ENCODE assay signal across 19 cellular contexts in genomic region chr10:6567894-6568293, GRCh38. TPM values are rescaled to one million over a fixed set of nuclear protein-coding genes. Genes with fewer than 3 reads are reported as not detected.
A peak's percentile ranks its signal among the peaks of the same experiment; 100 is the strongest.
DNase-seq lines count a peak whose midpoint lies in the region; ATAC-seq and TF ChIP-seq lines count a peak whose summit lies in the region.
"Had no signal": no experiment of that assay in that cellular context is flagged by ENCODE, and none has a peak within 500 bp of the region (broad histone marks: within the 10 kb centered on the region; RNA-seq: fewer than 3 reads in every experiment).

No MANE protein-coding gene starts in this region.

- H2AK5ac ChIP-seq in mesenchymal stem cell (ENCODE audit: low read length, severe bottlenecking), result no peak overlapping the region

- H3K27ac Mint-ChIP-seq in CD4-positive, CD25-positive, alpha-beta regulatory T cell, result peak overlapping the region; percentile 55 to 96 (median 77)
- peak overlapping the region; percentile 4 for H3K27ac Mint-ChIP-seq in activated naive CD8-positive, alpha-beta T cell treated with anti-CD3 and anti-CD28 coated beads for 36 hours
- H3K27ac Mint-ChIP-seq in natural killer cell, result peak overlapping the region; percentile 84 to 95
- H3K27ac Mint-ChIP-seq in activated CD8-positive, alpha-beta memory T cell treated with anti-CD3 and anti-CD28 coated beads, Interleukin-2, amount 10 ng/mL, durations not matched to agents 7 days and 5 days, result no peak overlapping the region
- H3K27ac Mint-ChIP-seq in activated T-helper 2 cell treated with anti-CD3 and anti-CD28 coated beads, Interferon-gamma antibody, Interleukin-2, Interleukin-4, amounts not matched to agents 10 μg/mL and 5 μg/mL and 100 μg/mL, durations not matched to agents 14 hours and 24 hours and 36 hours, result no peak overlapping the region
- H3K27ac Mint-ChIP-seq: IgD-negative memory B cell had no signal

- no peaks in the 10 kb centered on the region for H3K27me3 ChIP-seq in BLaER1
- no peaks in the 10 kb centered on the region for H3K27me3 ChIP-seq in CD4-positive, CD25-positive, alpha-beta regulatory T cell (ENCODE audit: control insufficient read depth, insufficient read depth, low read length)
- peaks cover 15 to 62% of the 10 kb centered on the region in 2 experiments for H3K27me3 ChIP-seq in mesenchymal stem cell (ENCODE audit: control insufficient read depth in 1 of 2, insufficient read depth in 1 of 2, low read length in 2 of 2)
- H3K27me3 ChIP-seq: Peyer's patch had no signal

- no peak overlapping the region for H4K91ac ChIP-seq in mesenchymal stem cell (ENCODE audit: low read length)

- peaks cover 16% of the 10 kb centered on the region; the same call in 1 of the 2 replicates for H4K20me1 ChIP-seq in BLaER1

- no peak overlapping the region for H3K4ac ChIP-seq in mesenchymal stem cell (ENCODE audit: low read depth in 1 of 2, low read length in 2 of 2)

- H3K4me2 ChIP-seq in BLaER1 (peak overlapping the region; percentile 37), mesenchymal stem cell (ENCODE audit: low read length, poor library complexity, severe bottlenecking) (no peak overlapping the region)

- H3K36me3 ChIP-seq in BLaER1 (0 out of 2 replicates have a peak, but pooled peaks cover 10% of the 10 kb centered on the region), mesenchymal stem cell (ENCODE audit: control insufficient read depth in 1 of 2, insufficient read depth in 2 of 2, low read depth in 1 of 2, low read length in 2 of 2) (no peaks in the 10 kb centered on the region)
- peaks cover 32% of the 10 kb centered on the region for H3K36me3 ChIP-seq in CD4-positive, CD25-positive, alpha-beta regulatory T cell (ENCODE audit: control insufficient read depth, insufficient read depth, low read length)
- H3K36me3 ChIP-seq: BE2C, Peyer's patch had no signal

- H3K4me3 ChIP-seq in BLaER1 (no peak overlapping the region), mesenchymal stem cell (ENCODE audit: insufficient read depth in 1 of 2, low read depth in 1 of 2, low read length in 2 of 2) (no peak overlapping the region)
- H3K4me3 ChIP-seq in CD4-positive, CD25-positive, alpha-beta regulatory T cell (ENCODE audit: low read depth, low read length), result no peak overlapping the region
- H3K4me3 ChIP-seq: Peyer's patch had no signal

- H2BK5ac ChIP-seq in mesenchymal stem cell (ENCODE audit: low read depth, low read length, poor library complexity, severe bottlenecking), result no peak overlapping the region

- H2AFZ ChIP-seq in mesenchymal stem cell (ENCODE audit: low read depth, low read length), result no peak overlapping the region

- H3K27ac ChIP-seq in BLaER1 (no peak overlapping the region), mesenchymal stem cell (ENCODE audit: low read length, poor library complexity, severe bottlenecking) (no peak overlapping the region)
- peak overlapping the region; percentile 36 for H3K27ac ChIP-seq in CD4-positive, CD25-positive, alpha-beta regulatory T cell (ENCODE audit: insufficient read depth, low read length, poor library complexity, severe bottlenecking)
- H3K27ac ChIP-seq: Peyer's patch had no signal

- peaks cover 43% of the 10 kb centered on the region for H3K4me1 ChIP-seq in BLaER1
- H3K4me1 ChIP-seq in CD4-positive, CD25-positive, alpha-beta regulatory T cell (ENCODE audit: control insufficient read depth, insufficient read depth, low read length, poor library complexity, severe bottlenecking), result peaks cover 78% of the 10 kb centered on the region
- H3K4me1 ChIP-seq in mesenchymal stem cell (ENCODE audit: control insufficient read depth, insufficient read depth, low read depth, low read length), result no peaks in the 10 kb centered on the region
- H3K4me1 ChIP-seq: BE2C, Caco-2 had no signal

- H3K9ac ChIP-seq in BLaER1, result no peak overlapping the region
- H3K9ac ChIP-seq in mesenchymal stem cell (ENCODE audit: low read length), result no peak overlapping the region

- no peaks in the 10 kb centered on the region for H3K79me1 ChIP-seq in mesenchymal stem cell (replicated peaks; ENCODE audit: low read length, poor library complexity, severe bottlenecking)

- H3K9me3 ChIP-seq in BLaER1, result no peaks in the 10 kb centered on the region
- no peaks in the 10 kb centered on the region for H3K9me3 ChIP-seq in CD4-positive, CD25-positive, alpha-beta regulatory T cell (ENCODE audit: control insufficient read depth in 2 of 2, low read length in 2 of 2)
- H3K9me3 ChIP-seq in mesenchymal stem cell (ENCODE audit: control insufficient read depth, low read length), result no peaks in the 10 kb centered on the region
- H3K9me3 ChIP-seq: BE2C, Caco-2, Peyer's patch had no signal

- H3K18ac ChIP-seq in mesenchymal stem cell (ENCODE audit: low read depth in 1 of 2, low read length in 2 of 2), result no peak overlapping the region

- DNase-seq in CD4-positive, CD25-positive, alpha-beta regulatory T cell, result no peak
- no peak for DNase-seq in activated naive CD8-positive, alpha-beta T cell treated with anti-CD3 and anti-CD28 coated beads for 36 hours
- DNase-seq in natural killer cell (no peak), mesenchymal stem cell (no peak)
- no peak for DNase-seq in activated CD8-positive, alpha-beta memory T cell treated with anti-CD3 and anti-CD28 coated beads, Interleukin-2, amount 10 ng/mL, durations not matched to agents 7 days and 5 days
- no peak for DNase-seq in activated T-helper 2 cell treated with anti-CD3 and anti-CD28 coated beads, Interferon-gamma antibody, Interleukin-2, Interleukin-4, amounts not matched to agents 10 μg/mL and 5 μg/mL and 100 μg/mL, durations not matched to agents 14 hours and 24 hours and 36 hours (ENCODE audit: low spot score)
- DNase-seq: BE2C, Caco-2, HCEC 1CT, NCI-H187 treated with DMSO at 0.1 percent for 48 hours, NCI-H2171, NCI-H446 treated with DMSO at 0.1 percent for 48 hours, NCI-H774, Peyer's patch, Right ventricle myocardium superior had no signal

- no peak overlapping the region for H3K23ac ChIP-seq in mesenchymal stem cell (ENCODE audit: low read length in 2 of 2)

- no peak for TF ChIP-seq CTCF in natural killer cell (IDR thresholded peaks at IDR 0.05)

- no peaks in the 10 kb centered on the region for H3K27me3 Mint-ChIP-seq in CD4-positive, CD25-positive, alpha-beta regulatory T cell
- no peaks in the 10 kb centered on the region for H3K27me3 Mint-ChIP-seq in activated naive CD8-positive, alpha-beta T cell treated with anti-CD3 and anti-CD28 coated beads for 36 hours
- H3K27me3 Mint-ChIP-seq in natural killer cell (ENCODE audit: low read depth in 2 of 2), result no peaks in the 10 kb centered on the region
- no peaks in the 10 kb centered on the region for H3K27me3 Mint-ChIP-seq in activated CD8-positive, alpha-beta memory T cell treated with anti-CD3 and anti-CD28 coated beads, Interleukin-2, amount 10 ng/mL, durations not matched to agents 7 days and 5 days
- H3K27me3 Mint-ChIP-seq in activated T-helper 2 cell treated with anti-CD3 and anti-CD28 coated beads, Interferon-gamma antibody, Interleukin-2, Interleukin-4, amounts not matched to agents 10 μg/mL and 5 μg/mL and 100 μg/mL, durations not matched to agents 14 hours and 24 hours and 36 hours (ENCODE audit: low read depth), result no peaks in the 10 kb centered on the region

- WGBS in mesenchymal stem cell, result 94% methylated on average over 7 of the region's 8 CpGs

- CTCF ChIA-PET in activated CD8-positive, alpha-beta memory T cell treated with anti-CD3 and anti-CD28 coated beads, Interleukin-2, amount 10 ng/mL, durations not matched to agents 7 days and 5 days (lab: Charles Lee), result interaction anchor here (1.2 kb wide), 1 partner anchor 13 kb away, joined by 3 read pairs; no protein-coding TSS in a partner anchor

- no peak overlapping the region for H3K14ac ChIP-seq in mesenchymal stem cell (ENCODE audit: low read length in 2 of 2)

- no peak overlapping the region for H2BK120ac ChIP-seq in mesenchymal stem cell (ENCODE audit: low read depth, low read length)

- peaks cover 0 to 1% (median 0%) of the 10 kb centered on the region in 7 donors for H3K9me3 Mint-ChIP-seq in CD4-positive, CD25-positive, alpha-beta regulatory T cell
- no peaks in the 10 kb centered on the region for H3K9me3 Mint-ChIP-seq in activated naive CD8-positive, alpha-beta T cell treated with anti-CD3 and anti-CD28 coated beads for 36 hours
- no peaks in the 10 kb centered on the region for H3K9me3 Mint-ChIP-seq in natural killer cell
- H3K9me3 Mint-ChIP-seq in activated CD8-positive, alpha-beta memory T cell treated with anti-CD3 and anti-CD28 coated beads, Interleukin-2, amount 10 ng/mL, durations not matched to agents 7 days and 5 days (ENCODE audit: low read depth), result no peaks in the 10 kb centered on the region
- no peaks in the 10 kb centered on the region for H3K9me3 Mint-ChIP-seq in activated T-helper 2 cell treated with anti-CD3 and anti-CD28 coated beads, Interferon-gamma antibody, Interleukin-2, Interleukin-4, amounts not matched to agents 10 μg/mL and 5 μg/mL and 100 μg/mL, durations not matched to agents 14 hours and 24 hours and 36 hours
- H3K9me3 Mint-ChIP-seq: IgD-negative memory B cell had no signal

- ATAC-seq in CD4-positive, CD25-positive, alpha-beta regulatory T cell (ENCODE audit: low read depth in 2 of 2), result no peak
- no peak for ATAC-seq in natural killer cell
- ATAC-seq in HG03095 (IDR thresholded peaks at IDR 0.05; ENCODE audit: unreplicated experiment), result no peak
- ATAC-seq in activated CD8-positive, alpha-beta memory T cell treated with anti-CD3 and anti-CD28 coated beads, Interleukin-2, amount 10 ng/mL, durations not matched to agents 7 days and 5 days, result no peak

- no peak overlapping the region for H2BK12ac ChIP-seq in mesenchymal stem cell (ENCODE audit: low read length in 2 of 2)

- H4K8ac ChIP-seq in mesenchymal stem cell (ENCODE audit: low read length), result no peak overlapping the region

- peaks cover 56 to 97% (median 80%) of the 10 kb centered on the region in 4 donors for H3K4me1 Mint-ChIP-seq in CD4-positive, CD25-positive, alpha-beta regulatory T cell
- H3K4me1 Mint-ChIP-seq in activated naive CD8-positive, alpha-beta T cell treated with anti-CD3 and anti-CD28 coated beads for 36 hours, result peaks cover 78% of the 10 kb centered on the region
- H3K4me1 Mint-ChIP-seq in natural killer cell, result peaks cover 89 to 91% of the 10 kb centered on the region in 2 donors
- peaks cover 72% of the 10 kb centered on the region for H3K4me1 Mint-ChIP-seq in activated CD8-positive, alpha-beta memory T cell treated with anti-CD3 and anti-CD28 coated beads, Interleukin-2, amount 10 ng/mL, durations not matched to agents 7 days and 5 days
- peaks cover 67% of the 10 kb centered on the region for H3K4me1 Mint-ChIP-seq in activated T-helper 2 cell treated with anti-CD3 and anti-CD28 coated beads, Interferon-gamma antibody, Interleukin-2, Interleukin-4, amounts not matched to agents 10 μg/mL and 5 μg/mL and 100 μg/mL, durations not matched to agents 14 hours and 24 hours and 36 hours (ENCODE audit: low read depth)

- intact Hi-C loops in natural killer cell (cut with micrococcal nuclease), result no loop called here
- intact Hi-C loops in activated T-helper 2 cell treated with anti-CD3 and anti-CD28 coated beads, Interferon-gamma antibody, Interleukin-2, Interleukin-4, amounts not matched to agents 10 μg/mL and 5 μg/mL and 100 μg/mL, durations not matched to agents 14 hours and 24 hours and 36 hours (cut with micrococcal nuclease), result no loop called here

- no peak overlapping the region for H2BK15ac ChIP-seq in mesenchymal stem cell (ENCODE audit: low read depth, poor library complexity, severe bottlenecking)

- H3K4me3 Mint-ChIP-seq in CD4-positive, CD25-positive, alpha-beta regulatory T cell, result peak overlapping the region in 3 of 4 donors; percentile 4 to 46 (median 43)
- H3K4me3 Mint-ChIP-seq in activated naive CD8-positive, alpha-beta T cell treated with anti-CD3 and anti-CD28 coated beads for 36 hours, result no peak overlapping the region
- no peak overlapping the region for H3K4me3 Mint-ChIP-seq in natural killer cell
- H3K4me3 Mint-ChIP-seq in activated CD8-positive, alpha-beta memory T cell treated with anti-CD3 and anti-CD28 coated beads, Interleukin-2, amount 10 ng/mL, durations not matched to agents 7 days and 5 days, result no peak overlapping the region
- no peak overlapping the region for H3K4me3 Mint-ChIP-seq in activated T-helper 2 cell treated with anti-CD3 and anti-CD28 coated beads, Interferon-gamma antibody, Interleukin-2, Interleukin-4, amounts not matched to agents 10 μg/mL and 5 μg/mL and 100 μg/mL, durations not matched to agents 14 hours and 24 hours and 36 hours (ENCODE audit: low read depth)
- H3K4me3 Mint-ChIP-seq: IgD-negative memory B cell had no signal

- H3K36me3 Mint-ChIP-seq in CD4-positive, CD25-positive, alpha-beta regulatory T cell, result peaks cover 30% of the 10 kb centered on the region
- H3K36me3 Mint-ChIP-seq in activated naive CD8-positive, alpha-beta T cell treated with anti-CD3 and anti-CD28 coated beads for 36 hours, result peaks cover 30% of the 10 kb centered on the region
- H3K36me3 Mint-ChIP-seq in natural killer cell, result no peaks in the 10 kb centered on the region
- peaks cover 37% of the 10 kb centered on the region for H3K36me3 Mint-ChIP-seq in activated CD8-positive, alpha-beta memory T cell treated with anti-CD3 and anti-CD28 coated beads, Interleukin-2, amount 10 ng/mL, durations not matched to agents 7 days and 5 days
- H3K36me3 Mint-ChIP-seq in activated T-helper 2 cell treated with anti-CD3 and anti-CD28 coated beads, Interferon-gamma antibody, Interleukin-2, Interleukin-4, amounts not matched to agents 10 μg/mL and 5 μg/mL and 100 μg/mL, durations not matched to agents 14 hours and 24 hours and 36 hours (ENCODE audit: low read depth), result peaks cover 55% of the 10 kb centered on the region
- H3K36me3 Mint-ChIP-seq: IgD-negative memory B cell had no signal

RNA-seq across cellular contexts. Expression of gene PRKCQ, which starts 12.2 kb away (rescaled TPM):
- 87.3 TPM for total RNA-seq in CD4-positive, CD25-positive, alpha-beta regulatory T cell
- 10 to 100 TPM; 62.4 to 70.3 (median 66.8) TPM for polyA plus RNA-seq in CD4-positive, CD25-positive, alpha-beta regulatory T cell
- 10 to 100 TPM; 44.9 to 45.9 TPM for total RNA-seq in activated naive CD8-positive, alpha-beta T cell treated with anti-CD3 and anti-CD28 coated beads for 36 hours
- 10 to 100 TPM; 46.5 to 69.5 (median 61.3) TPM for total RNA-seq in natural killer cell
- polyA plus RNA-seq in mesenchymal stem cell (2013, experiment 1 of 2), result 0.21 TPM
- polyA plus RNA-seq in mesenchymal stem cell (2013, experiment 2 of 2), result 0.21 TPM
- total RNA-seq in activated CD8-positive, alpha-beta memory T cell treated with anti-CD3 and anti-CD28 coated beads, Interleukin-2, amount 10 ng/mL, durations not matched to agents 7 days and 5 days, result 10 to 100 TPM; 51.0 to 58.7 TPM
- total RNA-seq in activated T-helper 2 cell treated with anti-CD3 and anti-CD28 coated beads, Interferon-gamma antibody, Interleukin-2, Interleukin-4, amounts not matched to agents 10 μg/mL and 5 μg/mL and 100 μg/mL, durations not matched to agents 14 hours and 24 hours and 36 hours, result 40.0 and 40.8 TPM in 2 replicates
- total RNA-seq: LHCN-M2 had no signal

Comparison
In these comparisons a context has a peak if more than half of its experiments do, and no peak if none do; other contexts are left out.
1. H3K27ac Mint-ChIP-seq: peak in CD4-positive, CD25-positive, alpha-beta regulatory T cell (3 of 3), activated naive CD8-positive, alpha-beta T cell treated with anti-CD3 and anti-CD28 coated beads for 36 hours (single experiment) and natural killer cell (2 of 2); none in activated CD8-positive, alpha-beta memory T cell treated with anti-CD3 and anti-CD28 coated beads, Interleukin-2, amount 10 ng/mL, durations not matched to agents 7 days and 5 days (single experiment) and activated T-helper 2 cell treated with anti-CD3 and anti-CD28 coated beads, Interferon-gamma antibody, Interleukin-2, Interleukin-4, amounts not matched to agents 10 μg/mL and 5 μg/mL and 100 μg/mL, durations not matched to agents 14 hours and 24 hours and 36 hours (single experiment).
2. H3K4me3 Mint-ChIP-seq: peak in CD4-positive, CD25-positive, alpha-beta regulatory T cell (3 of 4); none in activated naive CD8-positive, alpha-beta T cell treated with anti-CD3 and anti-CD28 coated beads for 36 hours (single experiment), natural killer cell (single experiment), activated CD8-positive, alpha-beta memory T cell treated with anti-CD3 and anti-CD28 coated beads, Interleukin-2, amount 10 ng/mL, durations not matched to agents 7 days and 5 days (single experiment) and activated T-helper 2 cell treated with anti-CD3 and anti-CD28 coated beads, Interferon-gamma antibody, Interleukin-2, Interleukin-4, amounts not matched to agents 10 μg/mL and 5 μg/mL and 100 μg/mL, durations not matched to agents 14 hours and 24 hours and 36 hours (single experiment).